Comparison of ENCODE assay signal across 8 cellular contexts in genomic region chr6:16205377-16206144, GRCh38. TPM values are rescaled to one million over a fixed set of nuclear protein-coding genes. Genes with fewer than 3 reads are reported as not detected.
A peak's percentile ranks its signal among the peaks of the same experiment; 100 is the strongest.
DNase-seq lines count a peak whose midpoint lies in the region; ATAC-seq and TF ChIP-seq lines count a peak whose summit lies in the region.

No MANE protein-coding gene starts in this region.

- peaks cover 0 to 3% of the 10 kb centered on the region in 2 donors for H3K4me1 ChIP-seq in uterus

- H3K4me1 Mint-ChIP-seq in activated T-cell treated with anti-CD3 and anti-CD28 coated beads, Interleukin-2, amount 50 U/mL, for 4 hours (ENCODE audit: low read depth): peaks cover 6% of the 10 kb centered on the region

- H3K27me3 Mint-ChIP-seq in activated T-cell treated with anti-CD3 and anti-CD28 coated beads, Interleukin-2, amount 50 U/mL, for 4 hours (ENCODE audit: low read depth): peaks cover 8% of the 10 kb centered on the region

- TF ChIP-seq POLR2A in uterus (IDR thresholded peaks at IDR 0.05): no peak

- no peaks in the 10 kb centered on the region for H3K36me3 ChIP-seq in uterus

- no peaks in the 10 kb centered on the region for H3K36me3 Mint-ChIP-seq in activated T-cell treated with anti-CD3 and anti-CD28 coated beads, Interleukin-2, amount 50 U/mL, for 4 hours (ENCODE audit: insufficient read depth)

- POLR2A ChIA-PET in HEK293T (lab: Yijun Ruan, JAX): interaction anchor here (1.4 kb wide), 1 partner anchor 514 kb away, joined by 4 read pairs; no protein-coding TSS in a partner anchor

- intact Hi-C loops in uterus (cut with DNase I; ENCODE audit: low total_unique reads): loop anchor here (5.0 kb wide), 1 partner anchor 513 kb away; no protein-coding TSS in a partner anchor

- CTCF ChIA-PET in HEK293T (lab: Yijun Ruan, JAX): interaction anchor here (0.6 to 2.2 kb wide), 12 partner anchors 9 to 514 kb away, joined by 3 to 11 read pairs (median 3); no protein-coding TSS in a partner anchor

- no peaks in the 10 kb centered on the region for H3K9me3 Mint-ChIP-seq in activated T-cell treated with anti-CD3 and anti-CD28 coated beads, Interleukin-2, amount 50 U/mL, for 4 hours

- no peaks in the 10 kb centered on the region for H3K27me3 ChIP-seq in uterus

- no peaks in the 10 kb centered on the region for H3K9me3 ChIP-seq in uterus

- H3K27ac ChIP-seq in uterus: peak overlapping the region; percentile 1 to 45

- H3K4me3 ChIP-seq in fibroblast of mammary gland (ENCODE audit: control insufficient read depth, low read depth, low read length) (no peak overlapping the region), uterus (no peak overlapping the region)

- H3K4me3 Mint-ChIP-seq in activated T-cell treated with anti-CD3 and anti-CD28 coated beads, Interleukin-2, amount 50 U/mL, for 4 hours: no peak overlapping the region

- DNase-seq in HEK293T (ENCODE audit: extremely low spot score) (peak; percentile 44), NCI-H146 treated with DMSO at 0.1 percent for 48 hours (lab: John Stamatoyannopoulos, UW; ENCODE audit: unreplicated experiment) (peak; percentile 86), fibroblast of mammary gland (ENCODE audit: low read depth) (peak; percentile 96), uterus (no peak)
- no peak for DNase-seq in activated CD4-positive, CD25-positive, alpha-beta regulatory T cell treated with anti-CD3 and anti-CD28 coated beads, Interleukin-2, amount 50 U/mL, for 72 hours
- DNase-seq in activated T-cell treated with anti-CD3 and anti-CD28 coated beads, Interleukin-2, amount 50 U/mL, for 4 hours: no peak
- DNase-seq in activated naive CD4-positive, alpha-beta T cell treated with anti-CD3 and anti-CD28 coated beads, Interleukin-2, amount 50 U/mL, for 16 hours: no peak

- ATAC-seq in GM18502 (IDR thresholded peaks at IDR 0.05; ENCODE audit: poor library complexity, unreplicated experiment): peak; percentile 90
- no peak for ATAC-seq in activated T-cell treated with anti-CD3 and anti-CD28 coated beads, Interleukin-2, amount 50 U/mL, for 4 hours

- TF ChIP-seq CTCF in fibroblast of mammary gland (conservative IDR thresholded peaks at IDR 0.05; ENCODE audit: control insufficient read depth, insufficient read depth, low read depth, low read length) (no peak), uterus (IDR thresholded peaks at IDR 0.05) (no peak)

TF ChIP-seq in HEK293T, 16 proteins besides CTCF, POLR2A, EP300 and RAD21:
- no peak for TF ChIP-seq LEF1 (IDR thresholded peaks at IDR 0.05; ENCODE audit: borderline replicate concordance)
- TF ChIP-seq PKNOX1 (IDR thresholded peaks at IDR 0.05): no peak
- no peak for TF ChIP-seq HDGF (IDR thresholded peaks at IDR 0.05; ENCODE audit: borderline replicate concordance)
- TF ChIP-seq ZNF384 (IDR thresholded peaks at IDR 0.05): no peak
- TF ChIP-seq BHLHE40 (IDR thresholded peaks at IDR 0.05; ENCODE audit: borderline replicate concordance): no peak
- TF ChIP-seq TARDBP (IDR thresholded peaks at IDR 0.05): no peak

RNA-seq across cellular contexts. Expression of gene GMPR, which starts 32.8 kb away (rescaled TPM):
- 10 to 100 TPM in 2 of 4 donors, 1 to 10 TPM in 2; 1.5 to 18.2 (median 10.6) TPM for total RNA-seq in uterus
- 1 to 10 TPM in 1 of 3 donors, under 1 TPM in 2; 0.38 to 1.2 (median 0.58) TPM for total RNA-seq in activated T-cell treated with anti-CD3 and anti-CD28 coated beads, Interleukin-2, amount 50 U/mL, for 4 hours

Comparison
In these comparisons a context has a peak if more than half of its experiments do, and no peak if none do; other contexts are left out.
1. DNase-seq: peak in HEK293T (single experiment), NCI-H146 treated with DMSO at 0.1 percent for 48 hours (single experiment) and fibroblast of mammary gland (single experiment); none in uterus (0 of 2), activated CD4-positive, CD25-positive, alpha-beta regulatory T cell treated with anti-CD3 and anti-CD28 coated beads, Interleukin-2, amount 50 U/mL, for 72 hours (single experiment), activated T-cell treated with anti-CD3 and anti-CD28 coated beads, Interleukin-2, amount 50 U/mL, for 4 hours (single experiment) and activated naive CD4-positive, alpha-beta T cell treated with anti-CD3 and anti-CD28 coated beads, Interleukin-2, amount 50 U/mL, for 16 hours (single experiment).